In genomic region chr11:63573881-63574855, GRCh38 we compare ENCODE assay signal across 1 cellular context.
TF ChIP-seq lines count a peak whose summit lies in the region.

No MANE protein-coding gene starts in this region.

TF ChIP-seq in K562, 482 proteins besides CTCF, POLR2A, EP300 and RAD21 (continued from another document and continues in another):
- no peak for TF ChIP-seq E4F1 (CRISPR knock-in tag; IDR thresholded peaks at IDR 0.05; ENCODE audit: borderline replicate concordance)
- TF ChIP-seq ARNT (IDR thresholded peaks at IDR 0.05) = peak in 1 of 2 experiments; percentile 82; a peak in 1 of 4 replicates
- TF ChIP-seq, protein P1, sequence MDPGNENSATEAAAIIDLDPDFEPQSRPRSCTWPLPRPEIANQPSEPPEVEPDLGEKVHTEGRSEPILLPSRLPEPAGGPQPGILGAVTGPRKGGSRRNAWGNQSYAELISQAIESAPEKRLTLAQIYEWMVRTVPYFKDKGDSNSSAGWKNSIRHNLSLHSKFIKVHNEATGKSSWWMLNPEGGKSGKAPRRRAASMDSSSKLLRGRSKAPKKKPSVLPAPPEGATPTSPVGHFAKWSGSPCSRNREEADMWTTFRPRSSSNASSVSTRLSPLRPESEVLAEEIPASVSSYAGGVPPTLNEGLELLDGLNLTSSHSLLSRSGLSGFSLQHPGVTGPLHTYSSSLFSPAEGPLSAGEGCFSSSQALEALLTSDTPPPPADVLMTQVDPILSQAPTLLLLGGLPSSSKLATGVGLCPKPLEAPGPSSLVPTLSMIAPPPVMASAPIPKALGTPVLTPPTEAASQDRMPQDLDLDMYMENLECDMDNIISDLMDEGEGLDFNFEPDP (CRISPR knock-in tag; IDR thresholded peaks at IDR 0.05) = no peak
- TF ChIP-seq JUNB (CRISPR knock-in tag; conservative IDR thresholded peaks at IDR 0.05) = no peak
- TF ChIP-seq SMC3 (conservative IDR thresholded peaks at IDR 0.05; ENCODE audit: insufficient read depth, low read depth, low read length) = no peak
- no peak for TF ChIP-seq ZNF589 (CRISPR knock-in tag; IDR thresholded peaks at IDR 0.05; ENCODE audit: low read depth)
- TF ChIP-seq ZNF143 (CRISPR knock-in tag; IDR thresholded peaks at IDR 0.05) = no peak
- TF ChIP-seq MBD2 (IDR thresholded peaks at IDR 0.05; ENCODE audit: borderline replicate concordance, low read depth) = peak; percentile 58; the same call in 1 of the 2 replicates
- TF ChIP-seq ZNF785 (CRISPR knock-in tag; IDR thresholded peaks at IDR 0.05) = no peak
- peak; percentile 20; the same call in 1 of the 2 replicates for TF ChIP-seq LEF1 (IDR thresholded peaks at IDR 0.05)
- peak; percentile 96; the same call in 1 of the 2 replicates for TF ChIP-seq THRAP3 (IDR thresholded peaks at IDR 0.05; ENCODE audit: borderline replicate concordance)
- no peak for TF ChIP-seq ZNF146 (CRISPR knock-in tag; IDR thresholded peaks at IDR 0.05; ENCODE audit: unreplicated experiment)
- no peak for TF ChIP-seq CREBBP (IDR thresholded peaks at IDR 0.05; ENCODE audit: low read depth, low read length)
- no peak for TF ChIP-seq ZNF3 (CRISPR knock-in tag; IDR thresholded peaks at IDR 0.05)
- peak; percentile 37 for TF ChIP-seq RBBP5 (IDR thresholded peaks at IDR 0.05; ENCODE audit: borderline replicate concordance, insufficient read depth, low read length, poor library complexity, severe bottlenecking)
- TF ChIP-seq, protein P2, sequence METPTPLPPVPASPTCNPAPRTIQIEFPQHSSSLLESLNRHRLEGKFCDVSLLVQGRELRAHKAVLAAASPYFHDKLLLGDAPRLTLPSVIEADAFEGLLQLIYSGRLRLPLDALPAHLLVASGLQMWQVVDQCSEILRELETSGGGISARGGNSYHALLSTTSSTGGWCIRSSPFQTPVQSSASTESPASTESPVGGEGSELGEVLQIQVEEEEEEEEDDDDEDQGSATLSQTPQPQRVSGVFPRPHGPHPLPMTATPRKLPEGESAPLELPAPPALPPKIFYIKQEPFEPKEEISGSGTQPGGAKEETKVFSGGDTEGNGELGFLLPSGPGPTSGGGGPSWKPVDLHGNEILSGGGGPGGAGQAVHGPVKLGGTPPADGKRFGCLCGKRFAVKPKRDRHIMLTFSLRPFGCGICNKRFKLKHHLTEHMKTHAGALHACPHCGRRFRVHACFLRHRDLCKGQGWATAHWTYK (CRISPR knock-in tag; IDR thresholded peaks at IDR 0.05) = 0 out of 2 replicates have a peak, but pooled peaks have one; percentile 20
- TF ChIP-seq ZNF24 (IDR thresholded peaks at IDR 0.05) = no peak
- TF ChIP-seq GTF2A2 (tag; IDR thresholded peaks at IDR 0.05) = no peak
- no peak for TF ChIP-seq TSC22D4 (tag; IDR thresholded peaks at IDR 0.05)
- no peak for TF ChIP-seq RUNX1 (IDR thresholded peaks at IDR 0.05; ENCODE audit: low read depth)
- TF ChIP-seq PTTG1 (tag; IDR thresholded peaks at IDR 0.05; ENCODE audit: low read depth) = no peak
- peak; percentile 76; the same call in 1 of the 2 replicates for TF ChIP-seq MYC (IDR thresholded peaks at IDR 0.05; ENCODE audit: low read depth, low read length)
- TF ChIP-seq MYC (CRISPR knock-in tag; IDR thresholded peaks at IDR 0.05; ENCODE audit: borderline replicate concordance, low read depth) = no peak
- TF ChIP-seq ZNF121 (CRISPR knock-in tag; conservative IDR thresholded peaks at IDR 0.05) = no peak
- no peak for TF ChIP-seq KLF6 (CRISPR knock-in tag; IDR thresholded peaks at IDR 0.05; ENCODE audit: borderline replicate concordance)
- no peak for TF ChIP-seq BRD4 (IDR thresholded peaks at IDR 0.05)
- peak; percentile 68; the same call in 1 of the 2 replicates for TF ChIP-seq ZNF592 (IDR thresholded peaks at IDR 0.05)
- TF ChIP-seq SOX6 (IDR thresholded peaks at IDR 0.05) = no peak
- no peak for TF ChIP-seq SMAD1 (IDR thresholded peaks at IDR 0.05; ENCODE audit: low read depth, low read length, partially characterized antibody)
- TF ChIP-seq MCM7 (IDR thresholded peaks at IDR 0.05) = no peak
- TF ChIP-seq ZNF175 (CRISPR knock-in tag; IDR thresholded peaks at IDR 0.05; ENCODE audit: low read depth) = peak; percentile 40; the same call in 1 of the 2 replicates
- TF ChIP-seq PHTF2 (CRISPR knock-in tag; IDR thresholded peaks at IDR 0.05) = no peak
- TF ChIP-seq KHSRP (IDR thresholded peaks at IDR 0.05) = no peak
- TF ChIP-seq, protein P3, sequence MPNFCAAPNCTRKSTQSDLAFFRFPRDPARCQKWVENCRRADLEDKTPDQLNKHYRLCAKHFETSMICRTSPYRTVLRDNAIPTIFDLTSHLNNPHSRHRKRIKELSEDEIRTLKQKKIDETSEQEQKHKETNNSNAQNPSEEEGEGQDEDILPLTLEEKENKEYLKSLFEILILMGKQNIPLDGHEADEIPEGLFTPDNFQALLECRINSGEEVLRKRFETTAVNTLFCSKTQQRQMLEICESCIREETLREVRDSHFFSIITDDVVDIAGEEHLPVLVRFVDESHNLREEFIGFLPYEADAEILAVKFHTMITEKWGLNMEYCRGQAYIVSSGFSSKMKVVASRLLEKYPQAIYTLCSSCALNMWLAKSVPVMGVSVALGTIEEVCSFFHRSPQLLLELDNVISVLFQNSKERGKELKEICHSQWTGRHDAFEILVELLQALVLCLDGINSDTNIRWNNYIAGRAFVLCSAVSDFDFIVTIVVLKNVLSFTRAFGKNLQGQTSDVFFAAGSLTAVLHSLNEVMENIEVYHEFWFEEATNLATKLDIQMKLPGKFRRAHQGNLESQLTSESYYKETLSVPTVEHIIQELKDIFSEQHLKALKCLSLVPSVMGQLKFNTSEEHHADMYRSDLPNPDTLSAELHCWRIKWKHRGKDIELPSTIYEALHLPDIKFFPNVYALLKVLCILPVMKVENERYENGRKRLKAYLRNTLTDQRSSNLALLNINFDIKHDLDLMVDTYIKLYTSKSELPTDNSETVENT (CRISPR knock-in tag; IDR thresholded peaks at IDR 0.05) = no peak
- TF ChIP-seq ATF3 (IDR thresholded peaks at IDR 0.05) = no peak
- no peak for TF ChIP-seq ATF3 (CRISPR knock-in tag; conservative IDR thresholded peaks at IDR 0.05)
- TF ChIP-seq, protein P4, sequence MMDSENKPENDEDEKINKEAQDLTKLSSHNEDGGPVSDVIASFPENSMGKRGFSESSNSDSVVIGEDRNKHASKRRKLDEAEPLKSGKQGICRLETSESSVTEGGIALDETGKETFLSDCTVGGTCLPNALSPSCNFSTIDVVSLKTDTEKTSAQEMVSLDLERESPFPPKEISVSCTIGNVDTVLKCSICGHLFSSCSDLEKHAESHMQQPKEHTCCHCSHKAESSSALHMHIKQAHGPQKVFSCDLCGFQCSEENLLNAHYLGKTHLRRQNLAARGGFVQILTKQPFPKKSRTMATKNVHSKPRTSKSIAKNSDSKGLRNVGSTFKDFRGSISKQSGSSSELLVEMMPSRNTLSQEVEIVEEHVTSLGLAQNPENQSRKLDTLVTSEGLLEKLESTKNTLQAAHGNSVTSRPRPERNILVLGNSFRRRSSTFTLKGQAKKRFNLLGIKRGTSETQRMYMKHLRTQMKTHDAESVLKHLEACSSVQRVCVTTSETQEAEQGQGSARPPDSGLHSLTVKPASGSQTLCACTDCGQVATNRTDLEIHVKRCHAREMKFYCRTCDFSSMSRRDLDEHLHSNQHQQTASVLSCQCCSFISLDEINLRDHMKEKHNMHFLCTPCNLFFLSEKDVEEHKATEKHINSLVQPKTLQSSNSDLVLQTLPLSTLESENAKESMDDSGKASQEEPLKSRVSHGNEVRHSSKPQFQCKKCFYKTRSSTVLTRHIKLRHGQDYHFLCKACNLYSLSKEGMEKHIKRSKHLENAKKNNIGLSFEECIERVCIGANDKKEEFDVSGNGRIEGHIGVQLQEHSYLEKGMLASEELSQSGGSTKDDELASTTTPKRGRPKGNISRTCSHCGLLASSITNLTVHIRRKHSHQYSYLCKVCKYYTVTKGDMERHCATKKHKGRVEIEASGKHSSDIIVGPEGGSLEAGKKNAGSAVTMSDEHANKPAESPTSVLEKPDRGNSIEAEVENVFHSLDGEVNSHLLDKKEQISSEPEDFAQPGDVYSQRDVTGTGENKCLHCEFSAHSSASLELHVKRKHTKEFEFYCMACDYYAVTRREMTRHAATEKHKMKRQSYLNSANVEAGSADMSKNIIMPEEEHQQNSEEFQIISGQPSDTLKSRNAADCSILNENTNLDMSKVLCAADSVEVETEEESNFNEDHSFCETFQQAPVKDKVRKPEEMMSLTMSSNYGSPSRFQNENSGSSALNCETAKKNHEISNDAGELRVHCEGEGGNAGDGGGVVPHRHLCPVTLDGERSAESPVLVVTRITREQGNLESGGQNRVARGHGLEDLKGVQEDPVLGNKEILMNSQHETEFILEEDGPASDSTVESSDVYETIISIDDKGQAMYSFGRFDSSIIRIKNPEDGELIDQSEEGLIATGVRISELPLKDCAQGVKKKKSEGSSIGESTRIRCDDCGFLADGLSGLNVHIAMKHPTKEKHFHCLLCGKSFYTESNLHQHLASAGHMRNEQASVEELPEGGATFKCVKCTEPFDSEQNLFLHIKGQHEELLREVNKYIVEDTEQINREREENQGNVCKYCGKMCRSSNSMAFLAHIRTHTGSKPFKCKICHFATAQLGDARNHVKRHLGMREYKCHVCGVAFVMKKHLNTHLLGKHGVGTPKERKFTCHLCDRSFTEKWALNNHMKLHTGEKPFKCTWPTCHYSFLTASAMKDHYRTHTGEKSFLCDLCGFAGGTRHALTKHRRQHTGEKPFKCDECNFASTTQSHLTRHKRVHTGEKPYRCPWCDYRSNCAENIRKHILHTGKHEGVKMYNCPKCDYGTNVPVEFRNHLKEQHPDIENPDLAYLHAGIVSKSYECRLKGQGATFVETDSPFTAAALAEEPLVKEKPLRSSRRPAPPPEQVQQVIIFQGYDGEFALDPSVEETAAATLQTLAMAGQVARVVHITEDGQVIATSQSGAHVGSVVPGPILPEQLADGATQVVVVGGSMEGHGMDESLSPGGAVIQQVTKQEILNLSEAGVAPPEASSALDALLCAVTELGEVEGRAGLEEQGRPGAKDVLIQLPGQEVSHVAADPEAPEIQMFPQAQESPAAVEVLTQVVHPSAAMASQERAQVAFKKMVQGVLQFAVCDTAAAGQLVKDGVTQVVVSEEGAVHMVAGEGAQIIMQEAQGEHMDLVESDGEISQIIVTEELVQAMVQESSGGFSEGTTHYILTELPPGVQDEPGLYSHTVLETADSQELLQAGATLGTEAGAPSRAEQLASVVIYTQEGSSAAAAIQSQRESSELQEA (IDR thresholded peaks at IDR 0.05; ENCODE audit: low read depth) = no peak
- no peak for TF ChIP-seq ZNF140 (CRISPR knock-in tag; IDR thresholded peaks at IDR 0.05)
- TF ChIP-seq ARID2 (IDR thresholded peaks at IDR 0.05) = no peak
- peak; percentile 56; the same call in 1 of the 2 replicates for TF ChIP-seq DPF2 (IDR thresholded peaks at IDR 0.05)
- TF ChIP-seq PRMT5 (CRISPR knock-in tag; IDR thresholded peaks at IDR 0.05) = no peak
